In the genomic region with DNA sequence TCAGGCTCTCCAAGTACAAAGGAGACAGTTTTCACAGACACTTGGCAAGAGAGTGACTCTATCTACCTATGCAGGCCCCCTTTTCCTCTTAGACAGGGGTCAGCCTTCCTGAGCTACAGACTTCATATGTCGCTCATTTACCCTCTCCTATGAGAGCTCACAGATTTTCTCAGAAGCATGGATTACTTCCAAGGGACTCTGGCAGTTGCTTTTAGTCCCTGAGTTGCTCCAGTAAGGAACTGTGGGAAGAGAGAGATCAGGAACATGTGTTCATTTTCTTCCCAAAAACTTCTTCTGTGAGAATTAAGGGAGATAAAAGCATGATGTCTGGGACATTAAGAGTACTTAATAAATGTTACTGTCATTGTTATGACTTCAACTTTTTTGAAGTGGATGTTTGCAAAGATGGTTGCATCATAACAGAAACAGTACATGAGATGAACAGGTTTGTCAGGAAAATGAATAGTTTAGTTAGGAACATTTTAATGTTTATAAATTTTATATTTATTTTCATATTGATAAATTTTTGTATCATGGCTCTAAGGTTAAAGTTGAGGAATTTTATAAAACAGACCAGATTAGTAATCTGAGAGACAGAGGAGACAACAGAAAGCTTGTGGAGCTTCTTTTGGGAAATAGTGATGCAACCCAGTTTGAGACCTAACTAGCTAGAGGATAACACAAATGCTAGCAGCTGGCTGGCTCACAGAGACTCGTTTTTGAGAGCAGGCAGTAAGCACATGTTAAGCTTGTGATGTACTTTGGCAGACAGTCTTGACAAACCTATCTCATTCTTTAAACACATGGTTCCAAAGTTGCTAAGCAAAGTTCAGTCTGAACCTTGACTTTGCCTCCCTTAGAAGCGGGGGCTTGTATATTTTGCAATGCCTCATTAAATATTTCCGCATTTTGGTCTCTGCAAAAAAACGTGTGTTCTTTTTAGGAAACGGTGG, we compare ENCODE assay signal across 1 cellular context.
A peak's percentile ranks its signal among the peaks of the same experiment; 100 is the strongest.
TF ChIP-seq lines count a peak whose summit lies in the region.

No MANE protein-coding gene starts in this region.

TF ChIP-seq in HepG2, 621 proteins besides CTCF, POLR2A, EP300 and RAD21 (continued from another document and continues in another):
- TF ChIP-seq, protein P1, sequence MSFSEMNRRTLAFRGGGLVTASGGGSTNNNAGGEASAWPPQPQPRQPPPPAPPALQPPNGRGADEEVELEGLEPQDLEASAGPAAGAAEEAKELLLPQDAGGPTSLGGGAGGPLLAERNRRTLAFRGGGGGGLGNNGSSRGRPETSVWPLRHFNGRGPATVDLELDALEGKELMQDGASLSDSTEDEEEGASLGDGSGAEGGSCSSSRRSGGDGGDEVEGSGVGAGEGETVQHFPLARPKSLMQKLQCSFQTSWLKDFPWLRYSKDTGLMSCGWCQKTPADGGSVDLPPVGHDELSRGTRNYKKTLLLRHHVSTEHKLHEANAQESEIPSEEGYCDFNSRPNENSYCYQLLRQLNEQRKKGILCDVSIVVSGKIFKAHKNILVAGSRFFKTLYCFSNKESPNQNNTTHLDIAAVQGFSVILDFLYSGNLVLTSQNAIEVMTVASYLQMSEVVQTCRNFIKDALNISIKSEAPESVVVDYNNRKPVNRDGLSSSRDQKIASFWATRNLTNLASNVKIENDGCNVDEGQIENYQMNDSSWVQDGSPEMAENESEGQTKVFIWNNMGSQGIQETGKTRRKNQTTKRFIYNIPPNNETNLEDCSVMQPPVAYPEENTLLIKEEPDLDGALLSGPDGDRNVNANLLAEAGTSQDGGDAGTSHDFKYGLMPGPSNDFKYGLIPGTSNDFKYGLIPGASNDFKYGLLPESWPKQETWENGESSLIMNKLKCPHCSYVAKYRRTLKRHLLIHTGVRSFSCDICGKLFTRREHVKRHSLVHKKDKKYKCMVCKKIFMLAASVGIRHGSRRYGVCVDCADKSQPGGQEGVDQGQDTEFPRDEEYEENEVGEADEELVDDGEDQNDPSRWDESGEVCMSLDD (CRISPR knock-in tag; IDR thresholded peaks at IDR 0.05; ENCODE audit: borderline replicate concordance), result 0 out of 2 replicates have a peak, but pooled peaks have one; percentile 54
- TF ChIP-seq PTBP1 (IDR thresholded peaks at IDR 0.05; ENCODE audit: low read depth, low read length, poor library complexity, severe bottlenecking), result no peak
- TF ChIP-seq, protein P2, sequence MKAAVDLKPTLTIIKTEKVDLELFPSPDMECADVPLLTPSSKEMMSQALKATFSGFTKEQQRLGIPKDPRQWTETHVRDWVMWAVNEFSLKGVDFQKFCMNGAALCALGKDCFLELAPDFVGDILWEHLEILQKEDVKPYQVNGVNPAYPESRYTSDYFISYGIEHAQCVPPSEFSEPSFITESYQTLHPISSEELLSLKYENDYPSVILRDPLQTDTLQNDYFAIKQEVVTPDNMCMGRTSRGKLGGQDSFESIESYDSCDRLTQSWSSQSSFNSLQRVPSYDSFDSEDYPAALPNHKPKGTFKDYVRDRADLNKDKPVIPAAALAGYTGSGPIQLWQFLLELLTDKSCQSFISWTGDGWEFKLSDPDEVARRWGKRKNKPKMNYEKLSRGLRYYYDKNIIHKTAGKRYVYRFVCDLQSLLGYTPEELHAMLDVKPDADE (CRISPR knock-in tag; IDR thresholded peaks at IDR 0.05), result no peak
- TF ChIP-seq KDM4B (CRISPR knock-in tag; IDR thresholded peaks at IDR 0.05), result peak; percentile 96
- TF ChIP-seq TGIF2 (CRISPR knock-in tag; IDR thresholded peaks at IDR 0.05), result peak; percentile 95
- peak; percentile 73; the same call in 1 of the 2 replicates for TF ChIP-seq SALL2 (CRISPR knock-in tag; IDR thresholded peaks at IDR 0.05)
- no peak for TF ChIP-seq MAFG (CRISPR knock-in tag; IDR thresholded peaks at IDR 0.05)
- TF ChIP-seq, protein P3, sequence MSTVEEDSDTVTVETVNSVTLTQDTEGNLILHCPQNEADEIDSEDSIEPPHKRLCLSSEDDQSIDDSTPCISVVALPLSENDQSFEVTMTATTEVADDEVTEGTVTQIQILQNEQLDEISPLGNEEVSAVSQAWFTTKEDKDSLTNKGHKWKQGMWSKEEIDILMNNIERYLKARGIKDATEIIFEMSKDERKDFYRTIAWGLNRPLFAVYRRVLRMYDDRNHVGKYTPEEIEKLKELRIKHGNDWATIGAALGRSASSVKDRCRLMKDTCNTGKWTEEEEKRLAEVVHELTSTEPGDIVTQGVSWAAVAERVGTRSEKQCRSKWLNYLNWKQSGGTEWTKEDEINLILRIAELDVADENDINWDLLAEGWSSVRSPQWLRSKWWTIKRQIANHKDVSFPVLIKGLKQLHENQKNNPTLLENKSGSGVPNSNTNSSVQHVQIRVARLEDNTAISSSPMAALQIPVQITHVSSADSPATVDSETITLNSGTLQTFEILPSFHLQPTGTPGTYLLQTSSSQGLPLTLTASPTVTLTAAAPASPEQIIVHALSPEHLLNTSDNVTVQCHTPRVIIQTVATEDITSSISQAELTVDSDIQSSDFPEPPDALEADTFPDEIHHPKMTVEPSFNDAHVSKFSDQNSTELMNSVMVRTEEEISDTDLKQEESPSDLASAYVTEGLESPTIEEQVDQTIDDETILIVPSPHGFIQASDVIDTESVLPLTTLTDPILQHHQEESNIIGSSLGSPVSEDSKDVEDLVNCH (CRISPR knock-in tag; IDR thresholded peaks at IDR 0.05), result no peak
- TF ChIP-seq, protein P4, sequence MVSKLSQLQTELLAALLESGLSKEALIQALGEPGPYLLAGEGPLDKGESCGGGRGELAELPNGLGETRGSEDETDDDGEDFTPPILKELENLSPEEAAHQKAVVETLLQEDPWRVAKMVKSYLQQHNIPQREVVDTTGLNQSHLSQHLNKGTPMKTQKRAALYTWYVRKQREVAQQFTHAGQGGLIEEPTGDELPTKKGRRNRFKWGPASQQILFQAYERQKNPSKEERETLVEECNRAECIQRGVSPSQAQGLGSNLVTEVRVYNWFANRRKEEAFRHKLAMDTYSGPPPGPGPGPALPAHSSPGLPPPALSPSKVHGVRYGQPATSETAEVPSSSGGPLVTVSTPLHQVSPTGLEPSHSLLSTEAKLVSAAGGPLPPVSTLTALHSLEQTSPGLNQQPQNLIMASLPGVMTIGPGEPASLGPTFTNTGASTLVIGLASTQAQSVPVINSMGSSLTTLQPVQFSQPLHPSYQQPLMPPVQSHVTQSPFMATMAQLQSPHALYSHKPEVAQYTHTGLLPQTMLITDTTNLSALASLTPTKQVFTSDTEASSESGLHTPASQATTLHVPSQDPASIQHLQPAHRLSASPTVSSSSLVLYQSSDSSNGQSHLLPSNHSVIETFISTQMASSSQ (IDR thresholded peaks at IDR 0.05; ENCODE audit: low read depth), result peak; percentile 58; the same call in 1 of the 2 replicates
- TF ChIP-seq, protein P4 (CRISPR knock-in tag; IDR thresholded peaks at IDR 0.05; ENCODE audit: borderline replicate concordance), result 0 out of 2 replicates have a peak, but pooled peaks have one; percentile 68
- TF ChIP-seq ZSCAN22 (CRISPR knock-in tag; IDR thresholded peaks at IDR 0.05), result no peak
- TF ChIP-seq ZNF713 (CRISPR knock-in tag; IDR thresholded peaks at IDR 0.05), result no peak
- peak; percentile 94 for TF ChIP-seq PHF21A (CRISPR knock-in tag; IDR thresholded peaks at IDR 0.05)
- no peak for TF ChIP-seq FIP1L1 (IDR thresholded peaks at IDR 0.05; ENCODE audit: borderline replicate concordance, insufficient read depth, low read depth, low read length)
- TF ChIP-seq NR3C1 (CRISPR knock-in tag; IDR thresholded peaks at IDR 0.05), result no peak
- TF ChIP-seq ARNT (IDR thresholded peaks at IDR 0.05), result no peak
- TF ChIP-seq, protein P5, sequence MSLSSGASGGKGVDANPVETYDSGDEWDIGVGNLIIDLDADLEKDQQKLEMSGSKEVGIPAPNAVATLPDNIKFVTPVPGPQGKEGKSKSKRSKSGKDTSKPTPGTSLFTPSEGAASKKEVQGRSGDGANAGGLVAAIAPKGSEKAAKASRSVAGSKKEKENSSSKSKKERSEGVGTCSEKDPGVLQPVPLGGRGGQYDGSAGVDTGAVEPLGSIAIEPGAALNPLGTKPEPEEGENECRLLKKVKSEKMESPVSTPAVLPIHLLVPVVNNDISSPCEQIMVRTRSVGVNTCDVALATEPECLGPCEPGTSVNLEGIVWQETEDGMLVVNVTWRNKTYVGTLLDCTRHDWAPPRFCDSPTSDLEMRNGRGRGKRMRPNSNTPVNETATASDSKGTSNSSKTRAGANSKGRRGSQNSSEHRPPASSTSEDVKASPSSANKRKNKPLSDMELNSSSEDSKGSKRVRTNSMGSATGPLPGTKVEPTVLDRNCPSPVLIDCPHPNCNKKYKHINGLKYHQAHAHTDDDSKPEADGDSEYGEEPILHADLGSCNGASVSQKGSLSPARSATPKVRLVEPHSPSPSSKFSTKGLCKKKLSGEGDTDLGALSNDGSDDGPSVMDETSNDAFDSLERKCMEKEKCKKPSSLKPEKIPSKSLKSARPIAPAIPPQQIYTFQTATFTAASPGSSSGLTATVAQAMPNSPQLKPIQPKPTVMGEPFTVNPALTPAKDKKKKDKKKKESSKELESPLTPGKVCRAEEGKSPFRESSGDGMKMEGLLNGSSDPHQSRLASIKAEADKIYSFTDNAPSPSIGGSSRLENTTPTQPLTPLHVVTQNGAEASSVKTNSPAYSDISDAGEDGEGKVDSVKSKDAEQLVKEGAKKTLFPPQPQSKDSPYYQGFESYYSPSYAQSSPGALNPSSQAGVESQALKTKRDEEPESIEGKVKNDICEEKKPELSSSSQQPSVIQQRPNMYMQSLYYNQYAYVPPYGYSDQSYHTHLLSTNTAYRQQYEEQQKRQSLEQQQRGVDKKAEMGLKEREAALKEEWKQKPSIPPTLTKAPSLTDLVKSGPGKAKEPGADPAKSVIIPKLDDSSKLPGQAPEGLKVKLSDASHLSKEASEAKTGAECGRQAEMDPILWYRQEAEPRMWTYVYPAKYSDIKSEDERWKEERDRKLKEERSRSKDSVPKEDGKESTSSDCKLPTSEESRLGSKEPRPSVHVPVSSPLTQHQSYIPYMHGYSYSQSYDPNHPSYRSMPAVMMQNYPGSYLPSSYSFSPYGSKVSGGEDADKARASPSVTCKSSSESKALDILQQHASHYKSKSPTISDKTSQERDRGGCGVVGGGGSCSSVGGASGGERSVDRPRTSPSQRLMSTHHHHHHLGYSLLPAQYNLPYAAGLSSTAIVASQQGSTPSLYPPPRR (CRISPR knock-in tag; IDR thresholded peaks at IDR 0.05; ENCODE audit: borderline replicate concordance), result peak; percentile 73; the same call in 1 of the 2 replicates
- peak; percentile 71 for TF ChIP-seq THAP11 (CRISPR knock-in tag; IDR thresholded peaks at IDR 0.05)
- TF ChIP-seq SNAI1 (CRISPR knock-in tag; IDR thresholded peaks at IDR 0.05; ENCODE audit: borderline replicate concordance), result no peak
- TF ChIP-seq SMARCC2 (IDR thresholded peaks at IDR 0.05), result peak; percentile 85; the same call in 1 of the 2 replicates
- TF ChIP-seq YY1 (IDR thresholded peaks at IDR 0.05; ENCODE audit: insufficient read depth, insufficient replicate concordance, low read depth, low read length), result no peak
- TF ChIP-seq ZNF143 (CRISPR knock-in tag; IDR thresholded peaks at IDR 0.05), result no peak
- peak; percentile 96; the same call in 2 of the 3 replicates for TF ChIP-seq MXI1 (IDR thresholded peaks at IDR 0.05; ENCODE audit: borderline replicate concordance, low read depth, low read length)
- TF ChIP-seq SIN3B (IDR thresholded peaks at IDR 0.05; ENCODE audit: low read length), result no peak
- TF ChIP-seq, protein P6, sequence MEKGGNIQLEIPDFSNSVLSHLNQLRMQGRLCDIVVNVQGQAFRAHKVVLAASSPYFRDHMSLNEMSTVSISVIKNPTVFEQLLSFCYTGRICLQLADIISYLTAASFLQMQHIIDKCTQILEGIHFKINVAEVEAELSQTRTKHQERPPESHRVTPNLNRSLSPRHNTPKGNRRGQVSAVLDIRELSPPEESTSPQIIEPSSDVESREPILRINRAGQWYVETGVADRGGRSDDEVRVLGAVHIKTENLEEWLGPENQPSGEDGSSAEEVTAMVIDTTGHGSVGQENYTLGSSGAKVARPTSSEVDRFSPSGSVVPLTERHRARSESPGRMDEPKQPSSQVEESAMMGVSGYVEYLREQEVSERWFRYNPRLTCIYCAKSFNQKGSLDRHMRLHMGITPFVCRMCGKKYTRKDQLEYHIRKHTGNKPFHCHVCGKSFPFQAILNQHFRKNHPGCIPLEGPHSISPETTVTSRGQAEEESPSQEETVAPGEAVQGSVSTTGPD (CRISPR knock-in tag; IDR thresholded peaks at IDR 0.05), result no peak
- no peak for TF ChIP-seq FOXK2 (IDR thresholded peaks at IDR 0.05)
